Comparison of ENCODE assay signal across 10 cellular contexts in genomic region chr10:13440709-13441061, GRCh38.
DNase-seq lines count a peak whose midpoint lies in the region; ATAC-seq, FAIRE-seq and TF ChIP-seq lines count a peak whose summit lies in the region.
"Had no signal": no experiment of that assay in that cellular context is flagged by ENCODE, and none has a peak within 500 bp of the region (broad histone marks: within the 10 kb centered on the region; RNA-seq: fewer than 3 reads in every experiment).

No MANE protein-coding gene starts in this region.

- peak; percentile 13; the same call in 2 of the 3 replicates for TF ChIP-seq CTCF in A549 (IDR thresholded peaks at IDR 0.05)
- TF ChIP-seq CTCF in HFFc6 (IDR thresholded peaks at IDR 0.05): peak; percentile 59
- no peak for TF ChIP-seq CTCF in body of pancreas (IDR thresholded peaks at IDR 0.05)

- H3K36me3 ChIP-seq in adipocyte (ENCODE audit: control insufficient read depth, insufficient read depth, low read length, severe bottlenecking) (peaks cover under 1% of the 10 kb centered on the region), mucosa of stomach (ENCODE audit: control insufficient read depth, insufficient read depth, low read length) (no peaks in the 10 kb centered on the region), body of pancreas (replicated peaks in 1 of 2; ENCODE audit: insufficient read depth in 1 of 2, low read depth in 2 of 2) (no peaks in the 10 kb centered on the region)
- H3K36me3 ChIP-seq: neutrophil had no signal

- ATAC-seq in A549: no peak
- no peak for ATAC-seq in HG02870 (IDR thresholded peaks at IDR 0.05; ENCODE audit: unreplicated experiment)
- no peak for ATAC-seq in body of pancreas

- no peak for TF ChIP-seq RAD21 in A549 (conservative IDR thresholded peaks at IDR 0.05 in 1 of 2, IDR thresholded peaks at IDR 0.05 in 1 of 2)

- no peak overlapping the region for H3K4me3 Mint-ChIP-seq in HFFc6

- H3K27ac ChIP-seq in A549 (no peak overlapping the region; a peak in 1 of 6 replicates), body of pancreas (no peak overlapping the region)
- H3K27ac ChIP-seq: neutrophil had no signal

- H3K27me3 Mint-ChIP-seq in HFFc6 (ENCODE audit: insufficient read depth): peaks cover 30% of the 10 kb centered on the region

- peaks cover 10% of the 10 kb centered on the region; the same call in 1 of the 2 replicates for H3K4me1 Mint-ChIP-seq in HFFc6 (ENCODE audit: low read depth)

- H3K4me3 ChIP-seq in A549: peak overlapping the region; percentile 45; the same call in 2 of the 3 replicates
- peak overlapping the region; percentile 62 for H3K4me3 ChIP-seq in adipocyte (ENCODE audit: low read length)
- H3K4me3 ChIP-seq in mucosa of stomach (ENCODE audit: low read length): peak overlapping the region; percentile 38
- no peak overlapping the region for H3K4me3 ChIP-seq in body of pancreas

- no peak for TF ChIP-seq POLR2A in A549 (IDR thresholded peaks at IDR 0.05; ENCODE audit: low read length)
- no peak for TF ChIP-seq POLR2A in body of pancreas (IDR thresholded peaks at IDR 0.05)

- CTCF ChIA-PET in A549 (lab: Yijun Ruan, JAX): interaction anchor here (0.7 to 5.3 kb wide), 36 partner anchors 8 to 492 kb away, joined by 3 to 107 read pairs (median 5); partner anchors contain the start of gene PRPF18

- H3K27ac Mint-ChIP-seq in HFFc6: no peak overlapping the region

- no peak overlapping the region for H3K9ac ChIP-seq in adipocyte (ENCODE audit: low read length)
- H3K9ac ChIP-seq in mucosa of stomach (ENCODE audit: low read length): peak overlapping the region; percentile 58

- DNase-seq in A549 (ENCODE audit: low read depth in 1 of 2, low spot score in 1 of 2) (no peak), HFFc6 (no peak), adipocyte (ENCODE audit: low read depth) (no peak), HUDEP-2 (lab: John Stamatoyannopoulos, UW; ENCODE audit: unreplicated experiment in 76 of 76) (no peak), body of pancreas (no peak)
- DNase-seq in NK-92 treated with Interleukin-12 subunit alpha and Interleukin-12 subunit beta, amount 100 ng/mL, for 24 hours (lab: John Stamatoyannopoulos, UW): no peak

- H3K27me3 ChIP-seq in adipocyte (replicated peaks; ENCODE audit: control insufficient read depth, insufficient read depth, low read length): peaks cover 46% of the 10 kb centered on the region
- peaks cover 13% of the 10 kb centered on the region for H3K27me3 ChIP-seq in mucosa of stomach (ENCODE audit: control insufficient read depth, insufficient read depth, low read length)
- peaks cover 0 to 3% of the 10 kb centered on the region in 2 donors for H3K27me3 ChIP-seq in body of pancreas

- TF ChIP-seq EP300 in A549 (IDR thresholded peaks at IDR 0.05): no peak

- WGBS in A549 (ENCODE audit: missing lambda C conversion rate): 47% methylated on average over 5 of the region's 5 CpGs
- WGBS in body of pancreas, 2 donors: 30 to 33% methylated on average over 5 of the region's 5 CpGs

- POLR2A ChIA-PET in A549 (lab: Yijun Ruan, JAX): no interaction called here

- H3K4me2 ChIP-seq in A549: peak overlapping the region; percentile 97

- H3K9me3 Mint-ChIP-seq in HFFc6: no peaks in the 10 kb centered on the region

- no peaks in the 10 kb centered on the region for H3K36me3 Mint-ChIP-seq in HFFc6 (ENCODE audit: low read depth)

- intact Hi-C loops in body of pancreas (cut with DNase I): loop anchor here (5.0 kb wide), 1 partner anchor 68 kb away; no protein-coding TSS in a partner anchor

- H3K9me3 ChIP-seq in A549 (no peaks in the 10 kb centered on the region), adipocyte (ENCODE audit: control insufficient read depth, low read length) (no peaks in the 10 kb centered on the region), mucosa of stomach (ENCODE audit: control insufficient read depth, low read length) (no peaks in the 10 kb centered on the region), body of pancreas (no peaks in the 10 kb centered on the region)
- H3K9me3 ChIP-seq: neutrophil had no signal

- H3K4me1 ChIP-seq in A549: peaks cover 6% of the 10 kb centered on the region; the same call in 1 of the 3 replicates
- H3K4me1 ChIP-seq in adipocyte (ENCODE audit: control insufficient read depth, insufficient read depth, low read length): peaks cover 7% of the 10 kb centered on the region
- peaks cover 13% of the 10 kb centered on the region for H3K4me1 ChIP-seq in mucosa of stomach (ENCODE audit: control insufficient read depth, insufficient read depth, low read length)
- peaks cover 11% of the 10 kb centered on the region for H3K4me1 ChIP-seq in body of pancreas

- no peak for FAIRE-seq in A549 (lab: Jason Lieb, UNC)
- FAIRE-seq: H54 had no signal

TF ChIP-seq in A549, 52 proteins besides CTCF, POLR2A, EP300 and RAD21:
- no peak for TF ChIP-seq FOSL2 (IDR thresholded peaks at IDR 0.05)
- TF ChIP-seq FOSL2 (CRISPR knock-in tag; IDR thresholded peaks at IDR 0.05): no peak
- no peak for TF ChIP-seq HDAC2 (IDR thresholded peaks at IDR 0.05)
- TF ChIP-seq KDM1A (IDR thresholded peaks at IDR 0.05; ENCODE audit: low read depth): no peak
- no peak for TF ChIP-seq BCL3 (IDR thresholded peaks at IDR 0.05)
- no peak for TF ChIP-seq CBX8 (IDR thresholded peaks at IDR 0.05)
- TF ChIP-seq HEYL (CRISPR knock-in tag; IDR thresholded peaks at IDR 0.05): no peak
- no peak for TF ChIP-seq HOXA7 (CRISPR knock-in tag; IDR thresholded peaks at IDR 0.05)
- TF ChIP-seq BHLHE40 (IDR thresholded peaks at IDR 0.05; ENCODE audit: low read depth, low read length): no peak
- no peak for TF ChIP-seq ZC3H11A (IDR thresholded peaks at IDR 0.05)
- no peak for TF ChIP-seq HMGXB4 (CRISPR knock-in tag; IDR thresholded peaks at IDR 0.05; ENCODE audit: borderline replicate concordance)
- TF ChIP-seq MAX (IDR thresholded peaks at IDR 0.05): no peak
- TF ChIP-seq PHF8 (IDR thresholded peaks at IDR 0.05; ENCODE audit: borderline replicate concordance, low read depth): no peak
- no peak for TF ChIP-seq CHD2 (IDR thresholded peaks at IDR 0.05; ENCODE audit: low read length, partially characterized antibody)
- no peak for TF ChIP-seq EHF (CRISPR knock-in tag; IDR thresholded peaks at IDR 0.05)
- no peak for TF ChIP-seq CHD4 (IDR thresholded peaks at IDR 0.05; ENCODE audit: borderline replicate concordance)
- TF ChIP-seq USF2 (IDR thresholded peaks at IDR 0.05): no peak
- no peak for TF ChIP-seq GATA3 (IDR thresholded peaks at IDR 0.05; ENCODE audit: borderline replicate concordance)
- TF ChIP-seq FOSB (CRISPR knock-in tag; IDR thresholded peaks at IDR 0.05): no peak

Comparison
In these comparisons a context has a peak if more than half of its experiments do, and no peak if none do; other contexts are left out.
1. H3K4me3 ChIP-seq: peak in A549 (single experiment), adipocyte (single experiment) and mucosa of stomach (single experiment); none in body of pancreas (0 of 2).
2. CTCF ChIP-seq: peak in A549 (single experiment) and HFFc6 (single experiment); none in body of pancreas (0 of 7).